ENCODE assay signal across 14 cellular contexts in genomic region chr2:237552911-237553310, GRCh38. TPM values are rescaled to one million over a fixed set of nuclear protein-coding genes. Genes with fewer than 3 reads are reported as not detected.
DNase-seq lines count a peak whose midpoint lies in the region; TF ChIP-seq lines count a peak whose summit lies in the region.
"Had no signal": no experiment of that assay in that cellular context is flagged by ENCODE, and none has a peak within 500 bp of the region (broad histone marks: within the 10 kb centered on the region; RNA-seq: fewer than 3 reads in every experiment).

No MANE protein-coding gene starts in this region.

- no peak overlapping the region for H3K4me2 ChIP-seq in osteoblast (ENCODE audit: insufficient read depth, low read length)

- H3K79me2 ChIP-seq in osteoblast (ENCODE audit: insufficient read depth, low read length), result no peaks in the 10 kb centered on the region

- TF ChIP-seq POLR2A in NB4 (IDR thresholded peaks at IDR 0.05; ENCODE audit: extremely low read depth, insufficient read length), result no peak

- no peak for TF ChIP-seq CTCF in NB4 (IDR thresholded peaks at IDR 0.05; ENCODE audit: low read depth, low read length)
- no peak for TF ChIP-seq CTCF in osteoblast (IDR thresholded peaks at IDR 0.05; ENCODE audit: extremely low read depth, low read depth, low read length)
- no peak for TF ChIP-seq CTCF in GM20000 (IDR thresholded peaks at IDR 0.05; ENCODE audit: extremely low read depth, missing control alignments)

- H3K27ac ChIP-seq in osteoblast (ENCODE audit: low read depth, low read length), result no peak overlapping the region
- H3K27ac ChIP-seq: HL-60 had no signal

- H3K27me3 ChIP-seq in osteoblast (ENCODE audit: insufficient read depth, low read length), result no peaks in the 10 kb centered on the region

- H3K36me3 ChIP-seq in osteoblast (ENCODE audit: insufficient read depth, low read length), result peaks cover 69% of the 10 kb centered on the region

- no peaks in the 10 kb centered on the region for H4K20me1 ChIP-seq in osteoblast (ENCODE audit: insufficient read depth, low read length)

- DNase-seq in NCI-H82 (lab: John Stamatoyannopoulos, UW) (peak; percentile 17), NCI-H82 treated with DMSO at 0.1 percent for 48 hours (lab: John Stamatoyannopoulos, UW; ENCODE audit: unreplicated experiment) (no peak), NB4 (ENCODE audit: low read depth) (peak; percentile 46), osteoblast (ENCODE audit: insufficient read length, low spot score, missing footprints) (peak; percentile 34), SIG-M5 (lab: John Stamatoyannopoulos, UW) (no peak), NCI-H2081 (lab: John Stamatoyannopoulos, UW) (no peak), GM20000 (ENCODE audit: low spot score) (no peak)
- DNase-seq: Calu3, DMS 273 treated with DMSO at 0.1 percent for 48 hours, HCEC 1CT had no signal

- no peaks in the 10 kb centered on the region for H3K4me1 ChIP-seq in osteoblast (ENCODE audit: insufficient read depth, low read length)

- H3K4me3 ChIP-seq in NB4 (ENCODE audit: low read depth, low read length), result no peak overlapping the region
- H3K4me3 ChIP-seq in osteoblast (ENCODE audit: insufficient read depth, low read length), result no peak overlapping the region

- peaks cover 2% of the 10 kb centered on the region for H3K9me3 ChIP-seq in osteoblast (ENCODE audit: low read depth, low read length)

- H2AFZ ChIP-seq in osteoblast (ENCODE audit: low read length), result no peak overlapping the region

RNA-seq across cellular contexts. Expression of gene PRLH, which starts 13.5 kb away (rescaled TPM):
- not detected in 2 replicates for total RNA-seq in osteoblast
- total RNA-seq: A172, Calu3, Daoy, H4 had no signal

RNA-seq across cellular contexts. Expression of gene RAB17, which starts 37.6 kb away (rescaled TPM):
- 0.36 TPM in 1 of 2 replicates, not detected in the other for total RNA-seq in osteoblast
- total RNA-seq: H4 had no signal

Comparison
In these comparisons a context has a peak if more than half of its experiments do, and no peak if none do; other contexts are left out.
1. DNase-seq: peak in NCI-H82 (single experiment), NB4 (single experiment) and osteoblast (single experiment); none in NCI-H82 treated with DMSO at 0.1 percent for 48 hours (single experiment), SIG-M5 (single experiment), NCI-H2081 (0 of 2) and GM20000 (single experiment).